ENCODE assay signal across 13 cellular contexts in genomic region chr10:43263551-43264323, GRCh38. TPM values are rescaled to one million over a fixed set of nuclear protein-coding genes. Genes with fewer than 3 reads are reported as not detected.
DNase-seq lines count a peak whose midpoint lies in the region; ATAC-seq and TF ChIP-seq lines count a peak whose summit lies in the region.
"Had no signal": no experiment of that assay in that cellular context is flagged by ENCODE, and none has a peak within 500 bp of the region (broad histone marks: within the 10 kb centered on the region; RNA-seq: fewer than 3 reads in every experiment).

No MANE protein-coding gene starts in this region.

- H3K27ac Mint-ChIP-seq in CD14-positive monocyte, result no peak overlapping the region
- H3K27ac Mint-ChIP-seq: naive B cell had no signal

- H3K9me3 Mint-ChIP-seq in CD14-positive monocyte, result peaks cover 0 to 16% (median 12%) of the 10 kb centered on the region in 7 donors

- H3K4me1 Mint-ChIP-seq in CD14-positive monocyte, result peaks cover 6% of the 10 kb centered on the region

- peak; percentile 87 for DNase-seq in 8988T
- DNase-seq in adipocyte (ENCODE audit: low read depth), result peak; percentile 20
- DNase-seq in iPS-NIHi7 (ENCODE audit: extremely low spot score), result peak; percentile 38
- no peak for DNase-seq in NOMO-1 (lab: John Stamatoyannopoulos, UW; ENCODE audit: unreplicated experiment in 2 of 2)
- no peak for DNase-seq in left lobe of liver (ENCODE audit: low spot score)
- no peak for DNase-seq in CD14-positive monocyte (ENCODE audit: low spot score)
- DNase-seq: cortex of kidney, GOT3, naive B cell, NCI-H2081 treated with DMSO at 0.1 percent for 48 hours had no signal

- intact Hi-C loops in CD14-positive monocyte (cut with micrococcal nuclease), result no loop called here

- H3K27me3 ChIP-seq in adipocyte (replicated peaks; ENCODE audit: control insufficient read depth, insufficient read depth, low read length), result peaks cover 61% of the 10 kb centered on the region

- H3K4me3 Mint-ChIP-seq in CD14-positive monocyte, result no peak overlapping the region

- no peaks in the 10 kb centered on the region for H3K36me3 ChIP-seq in adipocyte (ENCODE audit: control insufficient read depth, insufficient read depth, low read length, severe bottlenecking)

- no peak overlapping the region for H3K4me3 ChIP-seq in adipocyte (ENCODE audit: low read length)
- H3K4me3 ChIP-seq: hepatocyte had no signal

- no peak overlapping the region for H3K9ac ChIP-seq in adipocyte (ENCODE audit: low read length)

- ATAC-seq in left lobe of liver (no peak), HG03378 (IDR thresholded peaks at IDR 0.05; ENCODE audit: unreplicated experiment) (no peak)

- H3K36me3 Mint-ChIP-seq in CD14-positive monocyte, result peaks cover 0 to 4% of the 10 kb centered on the region in 2 donors
- H3K36me3 Mint-ChIP-seq: naive B cell had no signal

- no peaks in the 10 kb centered on the region for H3K9me3 ChIP-seq in adipocyte (ENCODE audit: control insufficient read depth, low read length)

- H3K27me3 Mint-ChIP-seq in CD14-positive monocyte (ENCODE audit: low read depth in 3 of 3), result peaks cover 37 to 44% (median 44%) of the 10 kb centered on the region in 3 donors

- TF ChIP-seq CTCF in GM12872 (IDR thresholded peaks at IDR 0.05; ENCODE audit: insufficient read depth, low read depth, low read length) (0 out of 3 replicates have a peak, but pooled peaks have one; percentile 8), CD14-positive monocyte (IDR thresholded peaks at IDR 0.05) (no peak)

- H3K4me1 ChIP-seq in adipocyte (ENCODE audit: control insufficient read depth, insufficient read depth, low read length), result no peaks in the 10 kb centered on the region

RNA-seq across cellular contexts. Expression of gene RASGEF1A, which starts 3.1 kb away (rescaled TPM):
- total RNA-seq in left lobe of liver, result 0.13 TPM
- 1 to 10 TPM in 1 of 2 donors, under 1 TPM in 1; 0.68 to 1.8 TPM for polyA plus RNA-seq in CD14-positive monocyte

Comparison
In these comparisons a context has a peak if more than half of its experiments do, and no peak if none do; other contexts are left out.
1. DNase-seq: peak in 8988T (single experiment), adipocyte (single experiment) and iPS-NIHi7 (single experiment); none in NOMO-1 (0 of 2), left lobe of liver (single experiment) and CD14-positive monocyte (single experiment).